In genomic region chr3:45205126-45205525, GRCh38 we compare ENCODE assay signal across 3 cellular contexts.
TF ChIP-seq lines count a peak whose summit lies in the region.

No MANE protein-coding gene starts in this region.

TF ChIP-seq in SK-N-SH, 30 proteins besides CTCF, POLR2A, EP300 and RAD21:
- TF ChIP-seq POLR2AphosphoS5 (IDR thresholded peaks at IDR 0.05; ENCODE audit: low read depth, low read length) (no peak), PBX3 (IDR thresholded peaks at IDR 0.05) (peak; percentile 27; the same call in 1 of the 2 replicates), MXI1 (IDR thresholded peaks at IDR 0.05; ENCODE audit: low read depth, low read length) (0 out of 2 replicates have a peak, but pooled peaks have one; percentile 16), TCF12 (IDR thresholded peaks at IDR 0.05) (peak; percentile 32; the same call in 1 of the 2 replicates)

TF ChIP-seq in SK-N-SH treated with all-trans-retinoic acid at 6 μM for 48 hours, 23 proteins besides CTCF, POLR2A, EP300 and RAD21:
- TF ChIP-seq POU6F1 (CRISPR knock-in tag; IDR thresholded peaks at IDR 0.05; ENCODE audit: borderline replicate concordance, low read depth) = no peak
- TF ChIP-seq SNAI2 (CRISPR knock-in tag; IDR thresholded peaks at IDR 0.05) = no peak
- no peak for TF ChIP-seq TOX (CRISPR knock-in tag; IDR thresholded peaks at IDR 0.05; ENCODE audit: borderline replicate concordance)
- TF ChIP-seq ZFP30 (CRISPR knock-in tag; IDR thresholded peaks at IDR 0.05) = no peak
- no peak for TF ChIP-seq CSDC2 (CRISPR knock-in tag; IDR thresholded peaks at IDR 0.05)
- no peak for TF ChIP-seq ZNF8 (CRISPR knock-in tag; IDR thresholded peaks at IDR 0.05)
- no peak for TF ChIP-seq PPARA (CRISPR knock-in tag; IDR thresholded peaks at IDR 0.05; ENCODE audit: borderline replicate concordance)
- TF ChIP-seq GLIS3 (CRISPR knock-in tag; IDR thresholded peaks at IDR 0.05) = no peak
- no peak for TF ChIP-seq ZC3H10 (CRISPR knock-in tag; IDR thresholded peaks at IDR 0.05)
- TF ChIP-seq ESRRG (CRISPR knock-in tag; IDR thresholded peaks at IDR 0.05) = no peak
- no peak for TF ChIP-seq ZNF565 (CRISPR knock-in tag; conservative IDR thresholded peaks at IDR 0.05; ENCODE audit: low read depth)
- no peak for TF ChIP-seq OSR1 (CRISPR knock-in tag; IDR thresholded peaks at IDR 0.05)
- TF ChIP-seq CSRNP3 (CRISPR knock-in tag; IDR thresholded peaks at IDR 0.05) = no peak
- TF ChIP-seq ZFP3 (CRISPR knock-in tag; IDR thresholded peaks at IDR 0.05) = no peak
- TF ChIP-seq ARNTL (CRISPR knock-in tag; IDR thresholded peaks at IDR 0.05; ENCODE audit: borderline replicate concordance, low read depth) = no peak
- no peak for TF ChIP-seq TSHZ2 (CRISPR knock-in tag; IDR thresholded peaks at IDR 0.05)
- no peak for TF ChIP-seq PATZ1 (CRISPR knock-in tag; IDR thresholded peaks at IDR 0.05; ENCODE audit: borderline replicate concordance)

TF ChIP-seq in endothelial cell of umbilical vein, 7 proteins besides CTCF, POLR2A, EP300 and RAD21:
- no peak for TF ChIP-seq JUN (IDR thresholded peaks at IDR 0.05; ENCODE audit: borderline replicate concordance, insufficient read depth, insufficient read length, low read depth)
- no peak for TF ChIP-seq MAX (IDR thresholded peaks at IDR 0.05; ENCODE audit: insufficient read depth, insufficient read length)
- TF ChIP-seq POLR2AphosphoS5 (IDR thresholded peaks at IDR 0.05; ENCODE audit: insufficient read depth, low read depth, low read length) = no peak
- no peak for TF ChIP-seq EZH2 (IDR thresholded peaks at IDR 0.05; ENCODE audit: borderline replicate concordance, low read depth, low read length, severe bottlenecking)
- no peak for TF ChIP-seq MYC (IDR thresholded peaks at IDR 0.05; ENCODE audit: low read depth, low read length)
- TF ChIP-seq GATA2 (IDR thresholded peaks at IDR 0.05; ENCODE audit: insufficient read depth, insufficient read length, low read depth, low read length) = peak; percentile 20
